ENCODE assay signal across 8 cellular contexts in genomic region chr15:74322558-74323180, GRCh38. TPM values are rescaled to one million over a fixed set of nuclear protein-coding genes. Genes with fewer than 3 reads are reported as not detected.
A peak's percentile ranks its signal among the peaks of the same experiment; 100 is the strongest.
DNase-seq lines count a peak whose midpoint lies in the region; ATAC-seq and TF ChIP-seq lines count a peak whose summit lies in the region.

No MANE protein-coding gene starts in this region.

- peaks cover 2% of the 10 kb centered on the region for H3K27me3 Mint-ChIP-seq in activated CD4-positive, alpha-beta memory T cell treated with anti-CD3 and anti-CD28 coated beads, Interleukin-2, amount 10 ng/mL, durations not matched to agents 7 days and 5 days

- H3K79me1 ChIP-seq in mesenchymal stem cell (replicated peaks; ENCODE audit: low read length, poor library complexity, severe bottlenecking), result no peaks in the 10 kb centered on the region

- no peak overlapping the region for H4K8ac ChIP-seq in mesenchymal stem cell (ENCODE audit: low read length)

- no peak overlapping the region for H4K91ac ChIP-seq in mesenchymal stem cell (ENCODE audit: low read length)

- no peak overlapping the region for H3K18ac ChIP-seq in mesenchymal stem cell (ENCODE audit: low read depth in 1 of 2, low read length in 2 of 2)

- no peak overlapping the region for H3K4ac ChIP-seq in mesenchymal stem cell (ENCODE audit: low read depth in 1 of 2, low read length in 2 of 2)

- peaks cover 32% of the 10 kb centered on the region for H3K4me1 ChIP-seq in mesenchymal stem cell (ENCODE audit: control insufficient read depth, insufficient read depth, low read depth, low read length)

- no peak overlapping the region for H2BK15ac ChIP-seq in mesenchymal stem cell (ENCODE audit: low read depth, poor library complexity, severe bottlenecking)

- peak overlapping the region in 1 of 2 experiments; percentile 61 for H2BK12ac ChIP-seq in mesenchymal stem cell (ENCODE audit: low read length in 2 of 2)

- H3K23ac ChIP-seq in mesenchymal stem cell (ENCODE audit: low read length in 2 of 2), result no peak overlapping the region

- POLR2A ChIA-PET in activated CD4-positive, alpha-beta memory T cell treated with anti-CD3 and anti-CD28 coated beads, Interleukin-2, amount 10 ng/mL, durations not matched to agents 7 days and 5 days (lab: Charles Lee), result no interaction called here

- no peak overlapping the region for H3K27ac ChIP-seq in mesenchymal stem cell (ENCODE audit: low read length, poor library complexity, severe bottlenecking)

- no peak overlapping the region for H2BK120ac ChIP-seq in mesenchymal stem cell (ENCODE audit: low read depth, low read length)

- no peaks in the 10 kb centered on the region for H3K36me3 Mint-ChIP-seq in activated CD4-positive, alpha-beta memory T cell treated with anti-CD3 and anti-CD28 coated beads, Interleukin-2, amount 10 ng/mL, durations not matched to agents 7 days and 5 days (ENCODE audit: low read depth)

- ATAC-seq in GM21423 (IDR thresholded peaks at IDR 0.05; ENCODE audit: unreplicated experiment) (peak; percentile 46), HG03159 (IDR thresholded peaks at IDR 0.05; ENCODE audit: unreplicated experiment) (no peak)

- 22% methylated on average over 6 of the region's 6 CpGs for WGBS in mesenchymal stem cell

- DNase-seq in AG09309 (ENCODE audit: low read depth) (peak; percentile 11), NCI-H748 (lab: John Stamatoyannopoulos, UW; ENCODE audit: unreplicated experiment) (peak; percentile 65), mesenchymal stem cell (peak; percentile 65)
- peak; percentile 67 for DNase-seq in activated CD4-positive, alpha-beta memory T cell treated with anti-CD3 and anti-CD28 coated beads, Interleukin-2, amount 10 ng/mL, durations not matched to agents 7 days and 5 days
- peak; percentile 33 for DNase-seq in effector CD4-positive, alpha-beta T cell
- peak; percentile 76 for DNase-seq in stimulated activated CD8-positive, alpha-beta memory T cell treated with anti-CD3 and anti-CD28 coated beads, Interleukin-4, amount 100 ng/mL, for 48 hours

- peak; percentile 97 for TF ChIP-seq CTCF in AG09309 (IDR thresholded peaks at IDR 0.05; ENCODE audit: control insufficient read depth, insufficient read depth, low read depth, low read length, missing control alignments)

- no peak overlapping the region for H3K4me3 Mint-ChIP-seq in activated CD4-positive, alpha-beta memory T cell treated with anti-CD3 and anti-CD28 coated beads, Interleukin-2, amount 10 ng/mL, durations not matched to agents 7 days and 5 days

- H3K4me3 ChIP-seq in AG09309 (ENCODE audit: control insufficient read depth, low read depth, low read length) (no peak overlapping the region), mesenchymal stem cell (ENCODE audit: insufficient read depth in 1 of 2, low read depth in 1 of 2, low read length in 2 of 2) (no peak overlapping the region)

- no peak overlapping the region for H3K14ac ChIP-seq in mesenchymal stem cell (ENCODE audit: low read length in 2 of 2)

- H3K9ac ChIP-seq in mesenchymal stem cell (ENCODE audit: low read length), result peak overlapping the region; percentile 30

- CTCF ChIA-PET in activated CD4-positive, alpha-beta memory T cell treated with anti-CD3 and anti-CD28 coated beads, Interleukin-2, amount 10 ng/mL, durations not matched to agents 7 days and 5 days (lab: Charles Lee), result interaction anchor here (0.6 to 2.9 kb wide), 12 partner anchors 11 to 395 kb away, joined by 3 to 15 read pairs (median 4); no protein-coding TSS in a partner anchor

- H3K4me1 Mint-ChIP-seq in activated CD4-positive, alpha-beta memory T cell treated with anti-CD3 and anti-CD28 coated beads, Interleukin-2, amount 10 ng/mL, durations not matched to agents 7 days and 5 days, result peaks cover 3% of the 10 kb centered on the region

- H2BK5ac ChIP-seq in mesenchymal stem cell (ENCODE audit: low read depth, low read length, poor library complexity, severe bottlenecking), result no peak overlapping the region

- H3K27me3 ChIP-seq in mesenchymal stem cell (ENCODE audit: control insufficient read depth in 1 of 2, insufficient read depth in 1 of 2, low read length in 2 of 2), result peaks cover 13 to 21% of the 10 kb centered on the region in 2 experiments

- H3K36me3 ChIP-seq in mesenchymal stem cell (ENCODE audit: control insufficient read depth in 1 of 2, insufficient read depth in 2 of 2, low read depth in 1 of 2, low read length in 2 of 2), result peaks cover 0 to 3% of the 10 kb centered on the region in 2 experiments

- H3K27ac Mint-ChIP-seq in activated CD4-positive, alpha-beta memory T cell treated with anti-CD3 and anti-CD28 coated beads, Interleukin-2, amount 10 ng/mL, durations not matched to agents 7 days and 5 days, result no peak overlapping the region

- H2AFZ ChIP-seq in mesenchymal stem cell (ENCODE audit: low read depth, low read length), result no peak overlapping the region

- H3K4me2 ChIP-seq in mesenchymal stem cell (ENCODE audit: low read length, poor library complexity, severe bottlenecking), result no peak overlapping the region

- no peaks in the 10 kb centered on the region for H3K9me3 Mint-ChIP-seq in activated CD4-positive, alpha-beta memory T cell treated with anti-CD3 and anti-CD28 coated beads, Interleukin-2, amount 10 ng/mL, durations not matched to agents 7 days and 5 days

- peak overlapping the region; percentile 27 for H2AK5ac ChIP-seq in mesenchymal stem cell (ENCODE audit: low read length, severe bottlenecking)

- H3K9me3 ChIP-seq in mesenchymal stem cell (ENCODE audit: control insufficient read depth, low read length), result no peaks in the 10 kb centered on the region

RNA-seq across cellular contexts. Expression of gene CYP11A1, which starts 44.8 kb away (rescaled TPM):
- not detected for total RNA-seq in activated CD4-positive, alpha-beta memory T cell treated with anti-CD3 and anti-CD28 coated beads, Interleukin-2, amount 10 ng/mL, durations not matched to agents 7 days and 5 days
- polyA plus RNA-seq in mesenchymal stem cell (2013, experiment 1 of 2), result 0.08 TPM
- 0.07 TPM for polyA plus RNA-seq in mesenchymal stem cell (2013, experiment 2 of 2)

Comparison
In these comparisons a context has a peak if more than half of its experiments do, and no peak if none do; other contexts are left out.
1. DNase-seq: peak in every context shown above with its lines; median percentile 76 in stimulated activated CD8-positive, alpha-beta memory T cell treated with anti-CD3 and anti-CD28 coated beads, Interleukin-4, amount 100 ng/mL, for 48 hours; 67 in activated CD4-positive, alpha-beta memory T cell treated with anti-CD3 and anti-CD28 coated beads, Interleukin-2, amount 10 ng/mL, durations not matched to agents 7 days and 5 days; 65 in NCI-H748; 65 in mesenchymal stem cell; 33 in effector CD4-positive, alpha-beta T cell; 11 in AG09309.